In the genomic region with DNA sequence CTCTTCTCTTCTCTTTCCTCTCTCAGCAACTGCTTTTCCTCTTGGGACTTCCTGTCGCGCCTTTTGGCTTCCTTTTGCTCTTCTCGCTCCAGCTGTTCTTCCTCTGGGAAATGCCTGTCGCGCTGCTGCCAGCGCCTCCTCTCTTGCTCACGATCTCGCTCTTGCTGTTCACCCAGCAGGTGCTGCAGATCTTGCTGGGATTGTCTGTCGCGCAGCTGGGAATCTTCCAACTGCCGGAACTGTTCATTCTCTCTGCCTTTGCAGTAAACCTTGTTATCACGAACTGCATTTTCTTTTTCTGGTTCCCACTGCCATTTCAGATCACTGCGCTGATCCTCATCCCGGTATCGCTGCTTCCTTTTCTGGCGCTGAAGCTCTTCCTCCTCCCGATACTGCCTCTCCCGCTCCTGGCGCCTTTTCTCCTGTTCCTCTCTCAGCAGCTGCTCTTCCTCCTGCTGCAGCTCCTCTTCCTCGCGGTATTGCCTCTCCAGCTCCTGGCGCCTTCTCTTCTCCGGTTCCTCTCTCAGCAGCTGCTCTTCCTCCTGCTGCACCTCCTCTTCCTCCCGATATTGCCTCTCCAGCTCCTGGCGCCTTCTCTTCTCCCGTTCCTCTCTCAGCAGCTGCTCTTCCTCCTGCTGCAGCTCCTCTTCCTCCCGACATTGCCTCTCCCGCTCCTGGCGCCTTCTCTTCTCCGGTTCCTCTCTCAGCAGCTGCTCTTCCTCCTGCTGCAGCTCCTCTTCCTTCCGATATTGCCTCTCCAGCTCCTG, we compare ENCODE assay signal across 11 cellular contexts. TPM values are rescaled to one million over a fixed set of nuclear protein-coding genes. Genes with fewer than 3 reads are reported as not detected.
A peak's percentile ranks its signal among the peaks of the same experiment; 100 is the strongest.
DNase-seq lines count a peak whose midpoint lies in the region; TF ChIP-seq lines count a peak whose summit lies in the region.
"Had no signal": no experiment of that assay in that cellular context is flagged by ENCODE, and none has a peak within 500 bp of the region (broad histone marks: within the 10 kb centered on the region; RNA-seq: fewer than 3 reads in every experiment).

No MANE protein-coding gene starts in this region.

- H3K9ac ChIP-seq in neural progenitor cell, result no peak overlapping the region

- H3K27ac Mint-ChIP-seq in neural progenitor cell, result no peak overlapping the region
- no peak overlapping the region for H3K27ac Mint-ChIP-seq in Calu3 (ENCODE audit: unreplicated experiment)
- H3K27ac Mint-ChIP-seq in glutamatergic neuron (ENCODE audit: unreplicated experiment), result no peak overlapping the region
- H3K27ac Mint-ChIP-seq: activated T-helper 2 cell treated with anti-CD3 and anti-CD28 coated beads, Interferon-gamma antibody, Interleukin-2, Interleukin-4, amounts not matched to agents 10 μg/mL and 5 μg/mL and 100 μg/mL, durations not matched to agents 14 hours and 24 hours and 36 hours had no signal

- H3K27me3 ChIP-seq in neural progenitor cell, result peaks cover 99% of the 10 kb centered on the region

- H3K4me3 ChIP-seq in LNCaP clone FGC (ENCODE audit: low read depth, low read length) (peak overlapping the region; percentile 45), epithelial cell of esophagus (ENCODE audit: low read length) (peak overlapping the region; percentile 58), retinal pigment epithelial cell (ENCODE audit: low read length) (peak overlapping the region; percentile 41), neural progenitor cell (no peak overlapping the region)

- no peak overlapping the region for H3K4me3 Mint-ChIP-seq in neural progenitor cell
- H3K4me3 Mint-ChIP-seq in Calu3 (ENCODE audit: low read depth, unreplicated experiment), result no peak overlapping the region
- no peak overlapping the region for H3K4me3 Mint-ChIP-seq in glutamatergic neuron (ENCODE audit: unreplicated experiment)

- CTCF ChIA-PET in Calu3 (lab: Charles Lee), result interaction anchor here (0.9 to 1.5 kb wide), 5 partner anchors 33 to 447 kb away, joined by 3 to 6 read pairs (median 4); no protein-coding TSS in a partner anchor

- H3K79me2 ChIP-seq in neural progenitor cell (ENCODE audit: low read depth), result no peaks in the 10 kb centered on the region

- intact Hi-C loops in Calu3 (cut with micrococcal nuclease; ENCODE audit: unreplicated experiment), result no loop called here

- no peaks in the 10 kb centered on the region for H3K9me3 ChIP-seq in neural progenitor cell (ENCODE audit: low read depth)

- H3K9me3 Mint-ChIP-seq in neural progenitor cell (peaks cover 6% of the 10 kb centered on the region), Calu3 (ENCODE audit: low read depth, unreplicated experiment) (no peaks in the 10 kb centered on the region), glutamatergic neuron (ENCODE audit: unreplicated experiment) (peaks cover 8% of the 10 kb centered on the region)
- H3K9me3 Mint-ChIP-seq: activated T-helper 2 cell treated with anti-CD3 and anti-CD28 coated beads, Interferon-gamma antibody, Interleukin-2, Interleukin-4, amounts not matched to agents 10 μg/mL and 5 μg/mL and 100 μg/mL, durations not matched to agents 14 hours and 24 hours and 36 hours had no signal

- H3K4me1 Mint-ChIP-seq in neural progenitor cell (no peaks in the 10 kb centered on the region), Calu3 (ENCODE audit: low read depth, unreplicated experiment) (peaks cover 13% of the 10 kb centered on the region), glutamatergic neuron (ENCODE audit: low read depth, unreplicated experiment) (peaks cover 4% of the 10 kb centered on the region)

- H3K36me3 Mint-ChIP-seq in neural progenitor cell, result no peaks in the 10 kb centered on the region
- H3K36me3 Mint-ChIP-seq in Calu3 (ENCODE audit: insufficient read depth, unreplicated experiment), result no peaks in the 10 kb centered on the region
- no peaks in the 10 kb centered on the region for H3K36me3 Mint-ChIP-seq in glutamatergic neuron (ENCODE audit: unreplicated experiment)

- no peak for TF ChIP-seq CTCF in LNCaP clone FGC (IDR thresholded peaks at IDR 0.05; ENCODE audit: control insufficient read depth, extremely low read depth, insufficient read depth)
- TF ChIP-seq CTCF in epithelial cell of esophagus (IDR thresholded peaks at IDR 0.05; ENCODE audit: insufficient read depth, low read depth, low read length, missing control alignments), result no peak
- no peak for TF ChIP-seq CTCF in retinal pigment epithelial cell (conservative IDR thresholded peaks at IDR 0.05; ENCODE audit: low read depth, low read length)
- no peak for TF ChIP-seq CTCF in neural progenitor cell (IDR thresholded peaks at IDR 0.05)
- no peak for TF ChIP-seq CTCF in Calu3 (IDR thresholded peaks at IDR 0.05; ENCODE audit: unreplicated experiment)
- TF ChIP-seq CTCF in glutamatergic neuron (IDR thresholded peaks at IDR 0.05; ENCODE audit: partially characterized antibody, unreplicated experiment), result no peak

- DNase-seq in DMS114 treated with DMSO at 0.1 percent for 48 hours (lab: John Stamatoyannopoulos, UW; ENCODE audit: unreplicated experiment) (peak; percentile 84), LNCaP clone FGC (ENCODE audit: low read depth) (no peak), epithelial cell of esophagus (ENCODE audit: low read depth) (peak; percentile 36), retinal pigment epithelial cell (ENCODE audit: low read depth) (no peak), neural progenitor cell (ENCODE audit: low spot score) (no peak), hypothalamus (lab: John Stamatoyannopoulos, UW) (no peak), Calu3 (no peak), glutamatergic neuron (no peak)

- no peaks in the 10 kb centered on the region for H3K36me3 ChIP-seq in neural progenitor cell

- H4K20me1 ChIP-seq in neural progenitor cell (ENCODE audit: low read depth), result no peaks in the 10 kb centered on the region

- no peak overlapping the region for H2AFZ ChIP-seq in neural progenitor cell (replicated peaks)

- H3K4me2 ChIP-seq in neural progenitor cell, result no peak overlapping the region

- H3K27me3 Mint-ChIP-seq in neural progenitor cell (ENCODE audit: insufficient read depth, low read depth), result peaks cover 8% of the 10 kb centered on the region
- peaks cover 12% of the 10 kb centered on the region for H3K27me3 Mint-ChIP-seq in Calu3 (ENCODE audit: unreplicated experiment)
- no peaks in the 10 kb centered on the region for H3K27me3 Mint-ChIP-seq in glutamatergic neuron (ENCODE audit: unreplicated experiment)

- H3K4me1 ChIP-seq in neural progenitor cell, result no peaks in the 10 kb centered on the region

- peaks cover 14% of the 10 kb centered on the region for H3F3A ChIP-seq in neural progenitor cell (ENCODE audit: low read depth)

- no peak overlapping the region for H3K27ac ChIP-seq in neural progenitor cell
- H3K27ac ChIP-seq: epithelial cell of prostate had no signal

- no TSS peak for BruUV-seq in Calu3 (replicated peaks; lab: Mats Ljungman, UMichigan)

RNA-seq across cellular contexts. Expression of gene TCHH, which starts 5.8 kb away (rescaled TPM):
- total RNA-seq in neural progenitor cell (ENCODE audit: low replicate concordance), result 0.03 and 0.07 TPM in 2 replicates
- total RNA-seq in Calu3 (2022), result 0.07 TPM in 1 of 2 replicates, not detected in the other
- 0.49 TPM for total RNA-seq in glutamatergic neuron (ENCODE audit: unreplicated experiment)

RNA-seq across cellular contexts. Expression of gene TCHHL1, which starts 20.6 kb away (rescaled TPM):
- not detected in 2 replicates for total RNA-seq in neural progenitor cell (ENCODE audit: low replicate concordance)
- not detected in 2 replicates for total RNA-seq in Calu3 (2022)
- total RNA-seq in glutamatergic neuron (ENCODE audit: unreplicated experiment), result not detected
- total RNA-seq: activated T-helper 2 cell treated with anti-CD3 and anti-CD28 coated beads, Interferon-gamma antibody, Interleukin-2, Interleukin-4, amounts not matched to agents 10 μg/mL and 5 μg/mL and 100 μg/mL, durations not matched to agents 14 hours and 24 hours and 36 hours; mucosa of gallbladder had no signal

RNA-seq across cellular contexts. Expression of gene RPTN, which starts 49.6 kb away (rescaled TPM):
- not detected in 2 replicates for total RNA-seq in neural progenitor cell (ENCODE audit: low replicate concordance)
- not detected in 2 replicates for total RNA-seq in Calu3 (2022)
- total RNA-seq in glutamatergic neuron (ENCODE audit: unreplicated experiment), result not detected
- total RNA-seq: activated T-helper 2 cell treated with anti-CD3 and anti-CD28 coated beads, Interferon-gamma antibody, Interleukin-2, Interleukin-4, amounts not matched to agents 10 μg/mL and 5 μg/mL and 100 μg/mL, durations not matched to agents 14 hours and 24 hours and 36 hours; mucosa of gallbladder had no signal

Comparison
In these comparisons a context has a peak if more than half of its experiments do, and no peak if none do; other contexts are left out.
1. DNase-seq: peak in DMS114 treated with DMSO at 0.1 percent for 48 hours (single experiment) and epithelial cell of esophagus (single experiment); none in LNCaP clone FGC (single experiment), retinal pigment epithelial cell (single experiment), neural progenitor cell (single experiment), hypothalamus (0 of 51), Calu3 (single experiment) and glutamatergic neuron (single experiment).